Comparison of ENCODE assay signal across 20 cellular contexts in the genomic region with DNA sequence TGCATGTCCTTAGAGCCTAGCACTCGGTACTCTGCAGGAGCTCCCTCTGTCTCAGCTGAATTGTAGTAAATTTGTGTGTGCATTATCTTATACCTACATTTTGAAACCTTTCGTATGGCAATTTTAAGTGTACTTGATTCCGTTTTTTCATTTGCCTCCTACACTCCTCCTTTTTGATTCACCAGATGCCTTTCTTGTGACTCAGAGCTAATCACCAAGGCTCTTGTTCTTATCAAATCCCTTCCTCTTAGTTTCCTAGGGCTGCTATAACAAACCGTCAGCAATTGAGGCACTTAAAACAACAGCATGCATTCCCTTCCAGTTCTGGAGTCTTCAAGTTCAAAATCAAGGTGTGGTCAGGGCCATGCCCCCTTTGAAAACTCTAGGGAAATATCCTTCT.
DNase-seq lines count a peak whose midpoint lies in the region; ATAC-seq, FAIRE-seq and TF ChIP-seq lines count a peak whose summit lies in the region.
"Had no signal": no experiment of that assay in that cellular context is flagged by ENCODE, and none has a peak within 500 bp of the region (broad histone marks: within the 10 kb centered on the region; RNA-seq: fewer than 3 reads in every experiment).

No MANE protein-coding gene starts in this region.

- no peaks in the 10 kb centered on the region for H3F3A ChIP-seq in PC-3 (ENCODE audit: low read length, unreplicated experiment)

- ATAC-seq in PC-3 (peak; percentile 40), HG02642 (IDR thresholded peaks at IDR 0.05; ENCODE audit: poor library complexity, unreplicated experiment) (no peak), GM18519 (IDR thresholded peaks at IDR 0.05; ENCODE audit: low FRiP score, unreplicated experiment) (no peak)
- ATAC-seq: left lobe of liver had no signal

- H3K9me2 ChIP-seq in PC-3 (replicated peaks; ENCODE audit: low read length), result no peaks in the 10 kb centered on the region

- H3K4me3 ChIP-seq in PC-3 (ENCODE audit: low read length), result no peak overlapping the region
- H3K4me3 ChIP-seq in epithelial cell of esophagus (ENCODE audit: low read length), result no peak overlapping the region
- H3K4me3 ChIP-seq: GM23338, ovary had no signal

- no peaks in the 10 kb centered on the region for H3K27me3 ChIP-seq in PC-3 (ENCODE audit: low read length)
- H3K27me3 ChIP-seq: ovary had no signal

- peaks cover 7% of the 10 kb centered on the region; the same call in 1 of the 2 replicates for H3K4me1 ChIP-seq in PC-3 (ENCODE audit: insufficient read depth, low read length)

- POLR2A ChIA-PET in PC-3 (lab: Charles Lee; ENCODE audit: unreplicated experiment), result no interaction called here

- no peak overlapping the region for H3K27ac ChIP-seq in PC-3 (ENCODE audit: low read length)
- H3K27ac ChIP-seq: KMS-11, ovary had no signal

- no peak for FAIRE-seq in frontal cortex (lab: Jason Lieb, UNC)

- H3K36me3 ChIP-seq in PC-3 (ENCODE audit: low read depth, low read length), result no peaks in the 10 kb centered on the region
- H3K36me3 ChIP-seq: ovary had no signal

- DNase-seq in Daoy (ENCODE audit: low read depth) (peak; percentile 63), PC-3 (peak; percentile 53), epithelial cell of esophagus (ENCODE audit: low read depth) (peak; percentile 68), myocyte (ENCODE audit: low read depth) (peak; percentile 8), NCI-H2227 (lab: John Stamatoyannopoulos, UW; ENCODE audit: unreplicated experiment) (no peak), frontal cortex (ENCODE audit: low spot score in 2 of 2) (no peak)
- DNase-seq: activated CD4-positive, alpha-beta T cell treated with anti-CD3 and anti-CD28 coated beads, Interleukin-2, amount 50 U/mL, for 4 hours; activated naive CD4-positive, alpha-beta T cell treated with anti-CD3 and anti-CD28 coated beads, Interleukin-2, amount 50 U/mL, for 16 hours; activated T-cell treated with anti-CD3 and anti-CD28 coated beads, Interleukin-2, amount 50 U/mL, for 24 hours; effector CD4-positive, alpha-beta T cell; NCI-H1105; NCI-H774; stimulated activated CD4-positive, alpha-beta T cell treated with anti-CD3 and anti-CD28 coated beads, Interleukin-4, amount 100 ng/mL, for 24 hours; SW 1271 had no signal

- H3K9ac ChIP-seq in PC-3 (ENCODE audit: low read length), result no peak overlapping the region
- H3K9ac ChIP-seq: KMS-11 had no signal

- no peaks in the 10 kb centered on the region for H4K20me1 ChIP-seq in PC-3 (ENCODE audit: low read length)

- CTCF ChIA-PET in PC-3 (lab: Charles Lee), result no interaction called here

- intact Hi-C loops in PC-3 (cut with micrococcal nuclease), result no loop called here

- TF ChIP-seq CTCF in PC-3 (conservative IDR thresholded peaks at IDR 0.05; ENCODE audit: low read depth, low read length) (no peak), epithelial cell of esophagus (IDR thresholded peaks at IDR 0.05; ENCODE audit: insufficient read depth, low read depth, low read length, missing control alignments) (no peak)

- H3K9me3 ChIP-seq in PC-3 (ENCODE audit: low read length), result no peaks in the 10 kb centered on the region
- H3K9me3 ChIP-seq: ovary had no signal

- no TSS peak for BruUV-seq in PC-3 (replicated peaks; lab: Mats Ljungman, UMichigan)

- no peaks in the 10 kb centered on the region for H3K79me2 ChIP-seq in PC-3 (ENCODE audit: low read length)

- H2AFZ ChIP-seq in PC-3 (ENCODE audit: low read length), result no peak overlapping the region

- peak overlapping the region; percentile 27; the same call in 1 of the 2 replicates for H3K4me2 ChIP-seq in PC-3 (ENCODE audit: low read length)
- H3K4me2 ChIP-seq: GM23338, KMS-11 had no signal

Comparison
In these comparisons a context has a peak if more than half of its experiments do, and no peak if none do; other contexts are left out.
1. DNase-seq: peak in Daoy (single experiment), PC-3 (single experiment), epithelial cell of esophagus (single experiment) and myocyte (single experiment); none in NCI-H2227 (single experiment) and frontal cortex (0 of 2).